In the genomic region with DNA sequence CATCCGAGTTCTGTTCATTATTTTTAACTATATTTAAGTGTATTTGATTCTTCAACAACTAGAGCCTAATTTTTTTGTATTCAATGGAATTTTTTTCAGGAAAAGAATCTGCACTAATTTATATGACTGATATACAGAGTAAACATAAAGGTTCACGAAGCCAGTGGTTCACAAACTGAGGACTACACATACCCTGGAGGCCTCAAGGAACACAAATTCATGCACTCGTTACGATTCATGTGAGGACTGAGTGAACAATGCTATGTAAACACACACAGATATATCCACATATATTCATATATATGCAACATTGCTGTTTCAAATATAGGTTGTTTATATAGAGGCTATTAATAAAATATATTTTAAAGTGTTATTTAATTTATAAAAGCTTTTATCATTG, we compare ENCODE assay signal across 22 cellular contexts.
"Had no signal": no experiment of that assay in that cellular context is flagged by ENCODE, and none has a peak within 500 bp of the region (broad histone marks: within the 10 kb centered on the region; RNA-seq: fewer than 3 reads in every experiment).

No MANE protein-coding gene starts in this region.

- H3K4me3 ChIP-seq: Peyer's patch, SJCRH30 had no signal

- H3K4me1 ChIP-seq: Peyer's patch had no signal

- DNase-seq: Karpas-422, KG1, MM.1S, NCI-H1092 treated with DMSO at 0.1 percent for 48 hours, NCI-H1436, NCI-H187, NCI-H2029, NCI-H2081 treated with DMSO at 0.1 percent for 48 hours, NCI-H2171, NCI-H226, NCI-H446, NCI-H510A, NCI-H524 treated with DMSO at 0.1 percent for 48 hours, NCI-H69, NCI-H774, Peyer's patch, SHP77 treated with DMSO at 0.1 percent for 48 hours, SJCRH30, T-helper 1 cell had no signal

- H3K27me3 ChIP-seq: Peyer's patch, SJCRH30 had no signal

- H3K27ac ChIP-seq: Peyer's patch, SJCRH30 had no signal

- H3K36me3 ChIP-seq: Peyer's patch, SJCRH30 had no signal

- H3K9me3 ChIP-seq: Peyer's patch, SJCRH30 had no signal

- ATAC-seq: HepG2, Right ventricle myocardium inferior, SK-N-SH treated with all-trans-retinoic acid at 6 μM for 48 hours had no signal
